1 cellular context compared by ENCODE assay signal in genomic region chr7:108569381-108570145, GRCh38.
TF ChIP-seq lines count a peak whose summit lies in the region.

TSS of gene DNAJB9 (plus strand) at chr7:108569874. CDS start at chr7:108571727, 1,853 bp downstream.
TSS of gene THAP5 (minus strand) at chr7:108569706. CDS start at chr7:108569569, 137 bp downstream.

TF ChIP-seq in K562, 482 proteins besides CTCF, POLR2A, EP300 and RAD21 (continued from another document and continues in another):
- TF ChIP-seq MAX (CRISPR knock-in tag; IDR thresholded peaks at IDR 0.05) (peak; percentile 99), DIDO1 (tag; IDR thresholded peaks at IDR 0.05; ENCODE audit: low read depth) (no peak), HDAC2 (IDR thresholded peaks at IDR 0.05) (no peak; the same call in none of the 2 replicates), ZNF407 (IDR thresholded peaks at IDR 0.05; ENCODE audit: low read depth) (no peak), ZNF830 (CRISPR knock-in tag; IDR thresholded peaks at IDR 0.05) (peak; percentile 82; the same call in 1 of the 2 replicates), RBM15 (IDR thresholded peaks at IDR 0.05; ENCODE audit: insufficient read depth, low read length) (peak; percentile 85; the same call in 1 of the 2 replicates), ZNF778 (CRISPR knock-in tag; IDR thresholded peaks at IDR 0.05) (no peak), THAP12 (CRISPR knock-in tag; IDR thresholded peaks at IDR 0.05) (peak; percentile 89), ZBTB2 (IDR thresholded peaks at IDR 0.05) (peak; percentile 98), ZNF175 (CRISPR knock-in tag; IDR thresholded peaks at IDR 0.05; ENCODE audit: low read depth) (peak; percentile 41; the same call in 1 of the 2 replicates), KLF13 (tag; IDR thresholded peaks at IDR 0.05; ENCODE audit: borderline replicate concordance, low read depth) (0 out of 2 replicates have a peak, but pooled peaks have one; percentile 5), ELK1 (CRISPR knock-in tag; IDR thresholded peaks at IDR 0.05) (no peak), RCOR1 (IDR thresholded peaks at IDR 0.05; ENCODE audit: borderline replicate concordance in 1 of 2, low read depth in 2 of 2, low read length in 2 of 2) (peak in 1 of 2 experiments; percentile 85; a peak in 2 of 4 replicates), ZC3H11A (IDR thresholded peaks at IDR 0.05; ENCODE audit: low read depth, low read length) (no peak), ZNF655 (CRISPR knock-in tag; IDR thresholded peaks at IDR 0.05) (no peak), CCNT2 (IDR thresholded peaks at IDR 0.05; ENCODE audit: borderline replicate concordance, extremely low read depth, insufficient read length, low read depth, low read length) (peak; percentile 72), BCOR (IDR thresholded peaks at IDR 0.05) (peak; percentile 54), FIP1L1 (IDR thresholded peaks at IDR 0.05; ENCODE audit: low read depth, low read length, poor library complexity, severe bottlenecking) (peak; percentile 87), ZNF217 (CRISPR knock-in tag; IDR thresholded peaks at IDR 0.05) (no peak), GTF2E2 (tag; IDR thresholded peaks at IDR 0.05) (peak; percentile 90), NR0B1 (IDR thresholded peaks at IDR 0.05; ENCODE audit: partially characterized antibody) (no peak), ARID3B (CRISPR knock-in tag; IDR thresholded peaks at IDR 0.05; ENCODE audit: borderline replicate concordance) (no peak), MTF1 (CRISPR knock-in tag; IDR thresholded peaks at IDR 0.05; ENCODE audit: borderline replicate concordance) (no peak), KLF10 (CRISPR knock-in tag; IDR thresholded peaks at IDR 0.05) (no peak), NFATC3 (IDR thresholded peaks at IDR 0.05) (no peak), XRCC5 (IDR thresholded peaks at IDR 0.05; ENCODE audit: low read depth, low read length) (no peak; the same call in 1 of the 2 replicates), ZNF282 (CRISPR knock-in tag; IDR thresholded peaks at IDR 0.05) (no peak), ZNF280A (IDR thresholded peaks at IDR 0.05; ENCODE audit: low read depth, partially characterized antibody) (no peak), ZNF165 (CRISPR knock-in tag; IDR thresholded peaks at IDR 0.05; ENCODE audit: borderline replicate concordance) (no peak; the same call in 1 of the 2 replicates), HOMEZ (CRISPR knock-in tag; IDR thresholded peaks at IDR 0.05) (no peak), MXD1 (CRISPR knock-in tag; IDR thresholded peaks at IDR 0.05; ENCODE audit: borderline replicate concordance, poor library complexity, severe bottlenecking) (peak; percentile 70), RFX1 (IDR thresholded peaks at IDR 0.05) (no peak; the same call in 1 of the 2 replicates), ZNF766 (CRISPR knock-in tag; conservative IDR thresholded peaks at IDR 0.05) (no peak; the same call in 1 of the 2 replicates), PRPF4 (IDR thresholded peaks at IDR 0.05; ENCODE audit: insufficient read depth, low read depth, low read length, poor library complexity, severe bottlenecking) (peak; percentile 90)
